Comparison of ENCODE assay signal across 13 cellular contexts in genomic region chr10:78980354-78980753, GRCh38.
"Had no signal": no experiment of that assay in that cellular context is flagged by ENCODE, and none has a peak within 500 bp of the region (broad histone marks: within the 10 kb centered on the region; RNA-seq: fewer than 3 reads in every experiment).

No MANE protein-coding gene starts in this region.

- H3K4me3 ChIP-seq: left lung, neural progenitor cell, upper lobe of left lung had no signal

- DNase-seq: activated CD4-positive, alpha-beta memory T cell treated with anti-CD3 and anti-CD28 coated beads for 36 hours; activated CD4-positive, alpha-beta T cell treated with anti-CD3 and anti-CD28 coated beads for 1 hour; activated gamma-delta T cell; activated T-cell treated with anti-CD3 and anti-CD28 coated beads, Interleukin-2, amount 50 U/mL, for 4 hours; dermis blood vessel endothelial cell; endodermal cell; glutamatergic neuron; left lung; retina; T-helper 9 cell; upper lobe of left lung had no signal

- H3K4me2 ChIP-seq: neural progenitor cell had no signal

- H3K9ac ChIP-seq: neural progenitor cell had no signal

- ATAC-seq: activated T-cell treated with anti-CD3 and anti-CD28 coated beads, Interleukin-2, amount 50 U/mL, for 4 hours; left lung; stimulated activated effector memory CD8-positive, alpha-beta T cell treated with anti-CD3 and anti-CD28 coated beads, Interleukin-12 subunit alpha, Interleukin-12 subunit beta, amount 100 ng/mL, for 72 hours had no signal

- H3K36me3 ChIP-seq: left lung, neural progenitor cell, upper lobe of left lung had no signal

- H3K27ac ChIP-seq: left lung, neural progenitor cell, upper lobe of left lung had no signal

- H3K9me3 ChIP-seq: left lung, upper lobe of left lung had no signal

- H2AFZ ChIP-seq: neural progenitor cell had no signal

- H3K27me3 ChIP-seq: left lung, neural progenitor cell, upper lobe of left lung had no signal
